ENCODE assay signal across 8 cellular contexts in the genomic region with DNA sequence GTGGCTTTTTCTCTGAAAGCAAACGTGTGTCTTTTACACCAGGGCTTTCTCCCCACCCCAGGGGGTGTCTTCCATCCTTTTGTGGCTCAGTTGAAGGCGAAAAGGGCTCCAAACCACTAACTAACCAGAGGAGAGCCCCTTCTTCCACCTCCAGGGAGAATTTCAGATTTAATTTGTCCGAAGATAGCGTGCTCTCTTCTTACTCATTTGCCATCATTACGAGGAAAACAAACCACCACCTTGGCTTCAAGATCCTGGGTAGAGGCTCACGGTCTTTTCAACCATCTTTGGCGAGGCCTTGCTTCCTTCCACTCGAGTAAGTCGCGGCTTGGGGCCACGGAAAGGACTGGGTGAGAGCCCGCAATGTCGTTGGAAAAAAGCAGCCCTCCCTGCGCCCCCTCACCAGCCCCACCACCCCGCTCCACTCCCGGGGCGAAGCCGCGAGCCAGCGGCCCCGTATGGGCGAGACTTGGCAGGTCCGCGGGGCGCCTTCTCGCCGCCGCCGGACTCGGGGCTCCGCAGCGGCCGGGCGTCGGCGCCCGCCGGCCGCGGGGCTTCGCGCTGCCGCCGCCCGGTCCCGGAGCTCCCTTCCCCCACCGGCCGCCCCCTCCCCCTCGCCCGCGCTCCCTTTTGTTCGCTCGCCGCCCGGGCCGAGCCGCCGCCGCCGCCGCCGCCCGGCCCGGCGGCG. TPM values are rescaled to one million over a fixed set of nuclear protein-coding genes. Genes with fewer than 3 reads are reported as not detected.
DNase-seq lines count a peak whose midpoint lies in the region; ATAC-seq and TF ChIP-seq lines count a peak whose summit lies in the region.

No MANE protein-coding gene starts in this region.

- ATAC-seq in activated CD4-positive, alpha-beta T cell treated with anti-CD3 and anti-CD28 coated beads for 36 hours, result peak; percentile 13
- no peak for ATAC-seq in HG02840 (IDR thresholded peaks at IDR 0.05; ENCODE audit: low FRiP score, unreplicated experiment)

- peak; percentile 32 for DNase-seq in activated CD4-positive, alpha-beta T cell treated with anti-CD3 and anti-CD28 coated beads for 36 hours
- no peak for DNase-seq in activated CD4-positive, alpha-beta T cell treated with anti-CD3 and anti-CD28 coated beads for 4 hours
- peak; percentile 21 for DNase-seq in activated CD4-positive, alpha-beta memory T cell treated with anti-CD3 and anti-CD28 coated beads for 36 hours
- DNase-seq in fibroblast of lung (ENCODE audit: low read depth in 2 of 2) (peak; percentile 69), nephron progenitor cell (no peak)
- no peak for DNase-seq in effector memory CD4-positive, alpha-beta T cell

- POLR2A ChIA-PET in activated CD4-positive, alpha-beta T cell treated with anti-CD3 and anti-CD28 coated beads for 36 hours (lab: Charles Lee), result no interaction called here
- POLR2A ChIA-PET in activated CD4-positive, alpha-beta memory T cell treated with anti-CD3 and anti-CD28 coated beads for 36 hours (lab: Charles Lee), result no interaction called here

- H3K36me3 ChIP-seq in HUES64 (ENCODE audit: insufficient read depth, low read length) (peaks cover 34% of the 10 kb centered on the region), fibroblast of lung (ENCODE audit: control insufficient read depth, insufficient read depth, low read length) (no peaks in the 10 kb centered on the region)
- H3K36me3 ChIP-seq in effector memory CD4-positive, alpha-beta T cell (ENCODE audit: control insufficient read depth, insufficient read depth, low read length), result no peaks in the 10 kb centered on the region

- peaks cover 37% of the 10 kb centered on the region for H3K79me2 ChIP-seq in fibroblast of lung (ENCODE audit: control insufficient read depth, insufficient read depth, low read length)

- no peaks in the 10 kb centered on the region for H3K9me3 Mint-ChIP-seq in activated CD4-positive, alpha-beta T cell treated with anti-CD3 and anti-CD28 coated beads for 36 hours (ENCODE audit: low read depth)
- H3K9me3 Mint-ChIP-seq in activated CD4-positive, alpha-beta memory T cell treated with anti-CD3 and anti-CD28 coated beads for 36 hours, result no peaks in the 10 kb centered on the region
- peaks cover 2% of the 10 kb centered on the region for H3K9me3 Mint-ChIP-seq in nephron progenitor cell

- H3K4me3 ChIP-seq in HUES64 (ENCODE audit: low read length) (peak overlapping the region; percentile 68), fibroblast of lung (replicated peaks in 1 of 4; ENCODE audit: control extremely low read depth in 1 of 4, insufficient read depth in 1 of 4, low read depth in 3 of 4, low read length in 4 of 4) (peak overlapping the region; percentile 45 to 63 (median 58))
- no peak overlapping the region for H3K4me3 ChIP-seq in effector memory CD4-positive, alpha-beta T cell (ENCODE audit: insufficient read depth, low read depth, low read length, poor library complexity, severe bottlenecking)

- H3K4me1 ChIP-seq in HUES64 (ENCODE audit: insufficient read depth, low read length) (peaks cover 78% of the 10 kb centered on the region), fibroblast of lung (ENCODE audit: control insufficient read depth, extremely low read depth, insufficient read depth, low read length) (peaks cover 20% of the 10 kb centered on the region)
- H3K4me1 ChIP-seq in effector memory CD4-positive, alpha-beta T cell (ENCODE audit: control insufficient read depth, insufficient read depth, low read length, poor library complexity, severe bottlenecking), result no peaks in the 10 kb centered on the region

- CTCF ChIA-PET in activated CD4-positive, alpha-beta T cell treated with anti-CD3 and anti-CD28 coated beads for 36 hours (lab: Charles Lee), result no interaction called here
- CTCF ChIA-PET in activated CD4-positive, alpha-beta memory T cell treated with anti-CD3 and anti-CD28 coated beads for 36 hours (lab: Charles Lee), result interaction anchor here (1.0 kb wide), 1 partner anchor 99 kb away, joined by 3 read pairs; no protein-coding TSS in a partner anchor

- under 1% methylated on average over 50 of the region's 66 CpGs for WGBS in HUES64

- no peak for TF ChIP-seq CTCF in fibroblast of lung (conservative IDR thresholded peaks at IDR 0.05 in 1 of 2, IDR thresholded peaks at IDR 0.05 in 1 of 2; ENCODE audit: low read depth in 1 of 2, low read length in 2 of 2)
- no peak for TF ChIP-seq CTCF in nephron progenitor cell (IDR thresholded peaks at IDR 0.05)

- H3K27me3 Mint-ChIP-seq in activated CD4-positive, alpha-beta T cell treated with anti-CD3 and anti-CD28 coated beads for 36 hours, result peaks cover 56% of the 10 kb centered on the region
- peaks cover 50% of the 10 kb centered on the region for H3K27me3 Mint-ChIP-seq in activated CD4-positive, alpha-beta memory T cell treated with anti-CD3 and anti-CD28 coated beads for 36 hours
- peaks cover 6% of the 10 kb centered on the region for H3K27me3 Mint-ChIP-seq in nephron progenitor cell (ENCODE audit: low read depth, poor library complexity)

- H3K27ac ChIP-seq in HUES64 (ENCODE audit: low read depth, low read length) (peak overlapping the region; percentile 97), fibroblast of lung (ENCODE audit: insufficient read depth, low read length) (peak overlapping the region; percentile 84)
- no peak overlapping the region for H3K27ac ChIP-seq in effector memory CD4-positive, alpha-beta T cell (ENCODE audit: insufficient read depth, low read length, poor library complexity, severe bottlenecking)

- H4K20me1 ChIP-seq in fibroblast of lung (ENCODE audit: control insufficient read depth, extremely low read depth, insufficient read depth, low read length), result no peaks in the 10 kb centered on the region

- H3K36me3 Mint-ChIP-seq in activated CD4-positive, alpha-beta T cell treated with anti-CD3 and anti-CD28 coated beads for 36 hours (ENCODE audit: low read depth), result peaks cover 3% of the 10 kb centered on the region
- no peaks in the 10 kb centered on the region for H3K36me3 Mint-ChIP-seq in activated CD4-positive, alpha-beta memory T cell treated with anti-CD3 and anti-CD28 coated beads for 36 hours
- peaks cover 24% of the 10 kb centered on the region for H3K36me3 Mint-ChIP-seq in nephron progenitor cell (ENCODE audit: low read depth)

- H3K4me1 Mint-ChIP-seq in activated CD4-positive, alpha-beta T cell treated with anti-CD3 and anti-CD28 coated beads for 36 hours, result peaks cover 5% of the 10 kb centered on the region
- peaks cover 11% of the 10 kb centered on the region for H3K4me1 Mint-ChIP-seq in activated CD4-positive, alpha-beta memory T cell treated with anti-CD3 and anti-CD28 coated beads for 36 hours (ENCODE audit: low read depth)
- peaks cover 88% of the 10 kb centered on the region for H3K4me1 Mint-ChIP-seq in nephron progenitor cell

- peak overlapping the region; percentile 95 for H3K4me2 ChIP-seq in fibroblast of lung (ENCODE audit: extremely low read depth, insufficient read depth, low read length)

- H3K9ac ChIP-seq in HUES64 (ENCODE audit: low read depth, low read length) (peak overlapping the region; percentile 95), fibroblast of lung (ENCODE audit: insufficient read depth, low read length) (peak overlapping the region; percentile 75)

- H3K27me3 ChIP-seq in HUES64 (ENCODE audit: insufficient read depth, low read length) (no peaks in the 10 kb centered on the region), fibroblast of lung (ENCODE audit: control insufficient read depth, insufficient read depth, low read length) (no peaks in the 10 kb centered on the region)
- peaks cover 3% of the 10 kb centered on the region for H3K27me3 ChIP-seq in effector memory CD4-positive, alpha-beta T cell (replicated peaks; ENCODE audit: control insufficient read depth, insufficient read depth, low read length, poor library complexity, severe bottlenecking)

- intact Hi-C loops in activated CD4-positive, alpha-beta T cell treated with anti-CD3 and anti-CD28 coated beads for 36 hours (cut with DNase I, micrococcal nuclease), result no loop called here
- intact Hi-C loops in activated CD4-positive, alpha-beta memory T cell treated with anti-CD3 and anti-CD28 coated beads for 36 hours (cut with micrococcal nuclease), result no loop called here

- H3K4me3 Mint-ChIP-seq in activated CD4-positive, alpha-beta T cell treated with anti-CD3 and anti-CD28 coated beads for 36 hours, result peak overlapping the region; percentile 70
- H3K4me3 Mint-ChIP-seq in activated CD4-positive, alpha-beta memory T cell treated with anti-CD3 and anti-CD28 coated beads for 36 hours, result peak overlapping the region; percentile 67
- H3K4me3 Mint-ChIP-seq in nephron progenitor cell, result peak overlapping the region; percentile 88

- H3K27ac Mint-ChIP-seq in activated CD4-positive, alpha-beta T cell treated with anti-CD3 and anti-CD28 coated beads for 36 hours, result peak overlapping the region; percentile 72
- H3K27ac Mint-ChIP-seq in activated CD4-positive, alpha-beta memory T cell treated with anti-CD3 and anti-CD28 coated beads for 36 hours, result peak overlapping the region; percentile 78
- peak overlapping the region; percentile 99 for H3K27ac Mint-ChIP-seq in nephron progenitor cell

- peak overlapping the region; percentile 45 for H2AFZ ChIP-seq in fibroblast of lung (ENCODE audit: low read length)

- H3K9me3 ChIP-seq in HUES64 (ENCODE audit: insufficient read depth, low read depth, low read length), result no peaks in the 10 kb centered on the region
- no peaks in the 10 kb centered on the region for H3K9me3 ChIP-seq in fibroblast of lung (ENCODE audit: control insufficient read depth, insufficient read depth, low read depth, low read length)
- no peaks in the 10 kb centered on the region for H3K9me3 ChIP-seq in effector memory CD4-positive, alpha-beta T cell (ENCODE audit: control insufficient read depth, low read length)

RNA-seq across cellular contexts. Expression of a gene that starts 1.7 kb away (rescaled TPM):
- total RNA-seq in activated CD4-positive, alpha-beta T cell treated with anti-CD3 and anti-CD28 coated beads for 36 hours, result 10 to 100 TPM in 1 of 2 experiments, 1 to 10 TPM in 1; 7.7 to 11.3 TPM
- 106 TPM for polyA plus RNA-seq in HUES64 (2013, experiment 1 of 2)
- polyA plus RNA-seq in HUES64 (2013, experiment 2 of 2), result 100 TPM
- 1 to 10 TPM; 5.5 to 5.7 TPM for total RNA-seq in activated CD4-positive, alpha-beta memory T cell treated with anti-CD3 and anti-CD28 coated beads for 36 hours
- 44.4 and 64.6 TPM in 2 replicates for total RNA-seq in fibroblast of lung
- 54.2 and 57.3 TPM in 2 replicates for polyA plus RNA-seq in fibroblast of lung
- 23.9 and 25.9 TPM in 2 replicates for polyA plus RNA-seq in fibroblast of lung (2012)
- 73.8 and 150 TPM in 2 replicates for polyA minus RNA-seq in fibroblast of lung (ENCODE audit: low replicate concordance)

Comparison
In these comparisons a context has a peak if more than half of its experiments do, and no peak if none do; other contexts are left out.
1. DNase-seq: peak in activated CD4-positive, alpha-beta T cell treated with anti-CD3 and anti-CD28 coated beads for 36 hours (single experiment), activated CD4-positive, alpha-beta memory T cell treated with anti-CD3 and anti-CD28 coated beads for 36 hours (single experiment) and fibroblast of lung (2 of 2); none in activated CD4-positive, alpha-beta T cell treated with anti-CD3 and anti-CD28 coated beads for 4 hours (0 of 2), nephron progenitor cell (single experiment) and effector memory CD4-positive, alpha-beta T cell (0 of 3).
2. Peak in every context shown above with its lines, with median percentiles within 50 percentile points of each other: H3K27ac Mint-ChIP-seq and H3K4me3 Mint-ChIP-seq.